Comparison of ENCODE assay signal across 26 cellular contexts in the genomic region with DNA sequence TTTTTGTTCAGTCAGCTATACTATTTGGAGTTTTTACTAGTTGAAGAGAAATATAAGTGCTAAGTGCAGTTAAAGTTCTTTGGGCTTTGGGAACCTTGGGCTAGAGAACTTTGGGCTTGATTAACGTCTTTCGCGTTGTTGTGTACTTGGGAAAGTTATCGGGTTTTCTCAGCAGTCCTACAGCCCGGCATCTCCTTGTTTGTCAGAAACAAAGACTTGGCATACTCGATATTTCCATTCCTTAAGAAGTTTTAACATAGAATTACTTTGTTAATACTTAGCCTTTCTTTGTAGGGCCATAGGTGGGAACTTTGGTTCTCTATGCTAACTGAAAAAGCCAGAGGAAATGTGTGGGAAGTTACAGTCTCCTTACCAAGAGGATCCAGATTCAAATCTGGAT.
"Had no signal": no experiment of that assay in that cellular context is flagged by ENCODE, and none has a peak within 500 bp of the region (broad histone marks: within the 10 kb centered on the region; RNA-seq: fewer than 3 reads in every experiment).

No MANE protein-coding gene starts in this region.

- H2AFZ ChIP-seq: PC-9 had no signal

- H3K4me3 ChIP-seq: ascending aorta, body of pancreas, PC-9 had no signal

- H3K4me2 ChIP-seq: PC-9 had no signal

- DNase-seq: activated B cell treated with CpG ODN at 0.5 μM for 24 hours; activated CD4-positive, alpha-beta T cell treated with anti-CD3 and anti-CD28 coated beads for 1 hour; activated CD4-positive, alpha-beta T cell treated with anti-CD3 and anti-CD28 coated beads, Interleukin-2, amount 10 ng/mL, durations not matched to agents 24 days and 14 days; activated CD4-positive, alpha-beta T cell treated with anti-CD3 and anti-CD28 coated beads, Interleukin-2, amount 50 U/mL, for 48 hours; activated CD8-positive, alpha-beta memory T cell treated with anti-CD3 and anti-CD28 coated beads for 24 hours; activated effector memory CD4-positive, alpha-beta T cell treated with anti-CD3 and anti-CD28 coated beads, Interleukin-2, amount 50 U/mL, for 16 hours; activated naive CD4-positive, alpha-beta T cell treated with Interleukin-2 at 50 U/mL for 16 hours; activated naive CD8-positive, alpha-beta T cell treated with anti-CD3 and anti-CD28 coated beads, Interleukin-2, amount 50 U/mL, for 24 hours; activated T-cell treated with anti-CD3 and anti-CD28 coated beads, Interleukin-2, amount 50 U/mL, for 4 hours; amniotic stem cell; body of pancreas; central memory CD4-positive, alpha-beta T cell; Karpas-422; NCI-H1048; NCI-H146; NCI-H2029; NCI-H2107; NCI-H345; NCI-H510A; NCI-H526 treated with DMSO at 0.1 percent for 48 hours; PC-9; SHP77 treated with DMSO at 0.1 percent for 48 hours had no signal

- ATAC-seq: activated naive CD4-positive, alpha-beta T cell treated with anti-CD3 and anti-CD28 coated beads, Interleukin-2, amount 50 U/mL, for 72 hours; activated naive CD8-positive, alpha-beta T cell treated with anti-CD3 and anti-CD28 coated beads, Interleukin-2, amount 50 U/mL, for 24 hours; activated T-cell treated with anti-CD3 and anti-CD28 coated beads, Interleukin-2, amount 50 U/mL, for 4 hours; body of pancreas had no signal

- H3K9me3 ChIP-seq: ascending aorta, body of pancreas had no signal

- H3K36me3 ChIP-seq: ascending aorta had no signal

- H3K4me1 ChIP-seq: ascending aorta, body of pancreas had no signal

- H3K9me3 Mint-ChIP-seq: activated B cell treated with CpG ODN at 0.5 μM for 24 hours; activated CD4-positive, alpha-beta T cell treated with anti-CD3 and anti-CD28 coated beads, Interleukin-2, amount 10 ng/mL, durations not matched to agents 24 days and 14 days; activated naive CD4-positive, alpha-beta T cell treated with anti-CD3 and anti-CD28 coated beads, Interleukin-2, amount 50 U/mL, for 72 hours; activated naive CD8-positive, alpha-beta T cell treated with anti-CD3 and anti-CD28 coated beads, Interleukin-2, amount 50 U/mL, for 24 hours; activated T-cell treated with anti-CD3 and anti-CD28 coated beads, Interleukin-2, amount 50 U/mL, for 4 hours; T-helper 1 cell treated with Interleukin-12 subunit alpha and Interleukin-12 subunit beta and Interleukin-4 antibody, amounts not matched to agents 30 μg/mL and 1 μg/mL, for 36 hours had no signal

- H3K27me3 ChIP-seq: ascending aorta, body of pancreas had no signal

- H3K27ac Mint-ChIP-seq: activated B cell treated with CpG ODN at 0.5 μM for 24 hours; activated CD4-positive, alpha-beta T cell treated with anti-CD3 and anti-CD28 coated beads, Interleukin-2, amount 10 ng/mL, durations not matched to agents 24 days and 14 days; activated naive CD4-positive, alpha-beta T cell treated with anti-CD3 and anti-CD28 coated beads, Interleukin-2, amount 50 U/mL, for 72 hours; activated naive CD8-positive, alpha-beta T cell treated with anti-CD3 and anti-CD28 coated beads, Interleukin-2, amount 50 U/mL, for 24 hours; T-helper 1 cell treated with Interleukin-12 subunit alpha and Interleukin-12 subunit beta and Interleukin-4 antibody, amounts not matched to agents 30 μg/mL and 1 μg/mL, for 36 hours had no signal

- FAIRE-seq: bronchial epithelial cell had no signal

- H3K4me3 Mint-ChIP-seq: activated B cell treated with CpG ODN at 0.5 μM for 24 hours; activated CD4-positive, alpha-beta T cell treated with anti-CD3 and anti-CD28 coated beads, Interleukin-2, amount 10 ng/mL, durations not matched to agents 24 days and 14 days; activated naive CD8-positive, alpha-beta T cell treated with anti-CD3 and anti-CD28 coated beads, Interleukin-2, amount 50 U/mL, for 24 hours; activated T-cell treated with anti-CD3 and anti-CD28 coated beads, Interleukin-2, amount 50 U/mL, for 4 hours; T-helper 1 cell treated with Interleukin-12 subunit alpha and Interleukin-12 subunit beta and Interleukin-4 antibody, amounts not matched to agents 30 μg/mL and 1 μg/mL, for 36 hours had no signal

- H3K27me3 Mint-ChIP-seq: activated B cell treated with CpG ODN at 0.5 μM for 24 hours; activated CD4-positive, alpha-beta T cell treated with anti-CD3 and anti-CD28 coated beads, Interleukin-2, amount 10 ng/mL, durations not matched to agents 24 days and 14 days; activated naive CD8-positive, alpha-beta T cell treated with anti-CD3 and anti-CD28 coated beads, Interleukin-2, amount 50 U/mL, for 24 hours had no signal

- H3K27ac ChIP-seq: ascending aorta, body of pancreas, PC-9 had no signal
